In genomic region chr17:28779601-28780000, GRCh38 we compare ENCODE assay signal across 8 cellular contexts. TPM values are rescaled to one million over a fixed set of nuclear protein-coding genes. Genes with fewer than 3 reads are reported as not detected.
A peak's percentile ranks its signal among the peaks of the same experiment; 100 is the strongest.
DNase-seq lines count a peak whose midpoint lies in the region; ATAC-seq, FAIRE-seq and TF ChIP-seq lines count a peak whose summit lies in the region.
"Not testable (repeated sequence)": the region's sequence is repeated elsewhere in the genome, so short reads cannot be mapped to it uniquely, and the experiment has no call there.
"Had no signal": no experiment of that assay in that cellular context is flagged by ENCODE, and none has a peak within 500 bp of the region (broad histone marks: within the 10 kb centered on the region; RNA-seq: fewer than 3 reads in every experiment).

No MANE protein-coding gene starts in this region.

- 0 out of 2 replicates have a peak overlapping the region, but pooled peaks have one; percentile 46 for H3K27ac Mint-ChIP-seq in WTC11

- not testable (repeated sequence) for H3K9me3 Mint-ChIP-seq in WTC11

- not testable (repeated sequence) for TF ChIP-seq CTCF in A549 (IDR thresholded peaks at IDR 0.05); HEK293 (tag by site-specific recombination; IDR thresholded peaks at IDR 0.05); RWPE1 (conservative IDR thresholded peaks at IDR 0.05; ENCODE audit: low read depth); WTC11 (IDR thresholded peaks at IDR 0.05)

- not testable (repeated sequence) for TF ChIP-seq POLR2A in A549 (IDR thresholded peaks at IDR 0.05; ENCODE audit: low read length)

- CTCF ChIA-PET in A549 (lab: Yijun Ruan, JAX), result interaction anchor here (1.4 to 4.9 kb wide), 2 partner anchors 8 to 16 kb away, joined by 4 to 32 read pairs; no protein-coding TSS in a partner anchor
- CTCF ChIA-PET in HEK293 (lab: Yijun Ruan, JAX), result interaction anchor here (1.0 to 9.7 kb wide), 2 partner anchors 15 to 50 kb away, joined by 3 to 62 read pairs; no protein-coding TSS in a partner anchor
- CTCF ChIA-PET in RWPE1 (lab: Yijun Ruan, JAX), result not testable (repeated sequence)
- CTCF ChIA-PET in WTC11 (lab: Charles Lee), result interaction anchor here (2.7 kb wide), 1 partner anchor 16 kb away, joined by 13 read pairs; no protein-coding TSS in a partner anchor

- TF ChIP-seq RAD21 in A549 (conservative IDR thresholded peaks at IDR 0.05 in 1 of 2, IDR thresholded peaks at IDR 0.05 in 1 of 2), result not testable (repeated sequence)

- not testable (repeated sequence) for H3K27ac ChIP-seq in A549; HEK293 (ENCODE audit: extremely low read depth, low read depth, low read length)
- peak overlapping the region; percentile 47; the same call in 1 of the 2 replicates for H3K27ac ChIP-seq in RWPE1

- WGBS in A549 (ENCODE audit: missing lambda C conversion rate), result 96% methylated on average over 13 of the region's 13 CpGs

- not testable (repeated sequence) for H3K4me2 ChIP-seq in A549

- H3K4me3 Mint-ChIP-seq in WTC11, result not testable (repeated sequence)

- ATAC-seq in A549, WTC11, left lobe of liver: not testable (repeated sequence)

- not testable (repeated sequence) for H3K4me3 ChIP-seq in A549; HEK293 (ENCODE audit: low read depth, low read length)

- H3K9me3 ChIP-seq in A549; HEK293 (ENCODE audit: control insufficient read depth, insufficient read depth, low read depth, low read length): not testable (repeated sequence)

- H3K36me3 ChIP-seq in HEK293 (ENCODE audit: control insufficient read depth in 2 of 2, insufficient read depth in 1 of 2, low read length in 2 of 2), result peaks cover 7 to 12% of the 10 kb centered on the region in 2 experiments

- H3K4me1 ChIP-seq in A549; HEK293 (ENCODE audit: control insufficient read depth, insufficient read depth, low read length): not testable (repeated sequence)

- H3K27me3 Mint-ChIP-seq in WTC11 (ENCODE audit: low read depth), result not testable (repeated sequence)

- H3K4me1 Mint-ChIP-seq in WTC11, result peaks cover 25% of the 10 kb centered on the region

- peaks cover 19% of the 10 kb centered on the region for H3K36me3 Mint-ChIP-seq in WTC11

- not testable (repeated sequence) for FAIRE-seq in A549 (lab: Jason Lieb, UNC)

- POLR2A ChIA-PET in A549 (lab: Yijun Ruan, JAX); RWPE1 (lab: Yijun Ruan, JAX; ENCODE audit: low non-redundant PET); WTC11 (lab: Charles Lee): not testable (repeated sequence)
- POLR2A ChIA-PET in HEK293 (lab: Yijun Ruan, JAX), result interaction anchor here (0.7 kb wide), 1 partner anchor 62 kb away, joined by 3 read pairs; no protein-coding TSS in a partner anchor

- DNase-seq in A549 (ENCODE audit: low read depth in 1 of 2, low spot score in 1 of 2); RWPE1 (ENCODE audit: low spot score); WTC11 (ENCODE audit: low spot score): not testable (repeated sequence)
- DNase-seq in left lobe of liver (ENCODE audit: low spot score), result peak; percentile 35

- TF ChIP-seq EP300 in A549 (IDR thresholded peaks at IDR 0.05), result not testable (repeated sequence)

TF ChIP-seq in A549, 52 proteins besides CTCF, POLR2A, EP300 and RAD21:
- peak; percentile 96 for TF ChIP-seq ZC3H11A (IDR thresholded peaks at IDR 0.05)

TF ChIP-seq in HEK293, 187 proteins besides CTCF, POLR2A, EP300 and RAD21 (continues in another document):
- TF ChIP-seq ZBTB21 (tag by site-specific recombination; IDR thresholded peaks at IDR 0.05) (0 out of 2 replicates have a peak, but pooled peaks have one; percentile 34), ZNF791 (tag by site-specific recombination; IDR thresholded peaks at IDR 0.05) (peak; percentile 78)
- TF ChIP-seq, protein P1, sequence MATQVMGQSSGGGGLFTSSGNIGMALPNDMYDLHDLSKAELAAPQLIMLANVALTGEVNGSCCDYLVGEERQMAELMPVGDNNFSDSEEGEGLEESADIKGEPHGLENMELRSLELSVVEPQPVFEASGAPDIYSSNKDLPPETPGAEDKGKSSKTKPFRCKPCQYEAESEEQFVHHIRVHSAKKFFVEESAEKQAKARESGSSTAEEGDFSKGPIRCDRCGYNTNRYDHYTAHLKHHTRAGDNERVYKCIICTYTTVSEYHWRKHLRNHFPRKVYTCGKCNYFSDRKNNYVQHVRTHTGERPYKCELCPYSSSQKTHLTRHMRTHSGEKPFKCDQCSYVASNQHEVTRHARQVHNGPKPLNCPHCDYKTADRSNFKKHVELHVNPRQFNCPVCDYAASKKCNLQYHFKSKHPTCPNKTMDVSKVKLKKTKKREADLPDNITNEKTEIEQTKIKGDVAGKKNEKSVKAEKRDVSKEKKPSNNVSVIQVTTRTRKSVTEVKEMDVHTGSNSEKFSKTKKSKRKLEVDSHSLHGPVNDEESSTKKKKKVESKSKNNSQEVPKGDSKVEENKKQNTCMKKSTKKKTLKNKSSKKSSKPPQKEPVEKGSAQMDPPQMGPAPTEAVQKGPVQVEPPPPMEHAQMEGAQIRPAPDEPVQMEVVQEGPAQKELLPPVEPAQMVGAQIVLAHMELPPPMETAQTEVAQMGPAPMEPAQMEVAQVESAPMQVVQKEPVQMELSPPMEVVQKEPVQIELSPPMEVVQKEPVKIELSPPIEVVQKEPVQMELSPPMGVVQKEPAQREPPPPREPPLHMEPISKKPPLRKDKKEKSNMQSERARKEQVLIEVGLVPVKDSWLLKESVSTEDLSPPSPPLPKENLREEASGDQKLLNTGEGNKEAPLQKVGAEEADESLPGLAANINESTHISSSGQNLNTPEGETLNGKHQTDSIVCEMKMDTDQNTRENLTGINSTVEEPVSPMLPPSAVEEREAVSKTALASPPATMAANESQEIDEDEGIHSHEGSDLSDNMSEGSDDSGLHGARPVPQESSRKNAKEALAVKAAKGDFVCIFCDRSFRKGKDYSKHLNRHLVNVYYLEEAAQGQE (tag by site-specific recombination; IDR thresholded peaks at IDR 0.05), result 0 out of 2 replicates have a peak, but pooled peaks have one; percentile 50

RNA-seq across cellular contexts. Expression of gene TRAF4, which starts 35.8 kb away (rescaled TPM):
- polyA plus RNA-seq in A549 (2011; rRNA removed) (64.0 and 70.2 TPM in 2 replicates), A549 (2017; fragmentation: RNase III; extraction: RNeasy Plus Mini Kit Qiagen cat#74134 plus additional on column Dnase treatment) (65.0 to 68.2 TPM (median 66.0 TPM) in 3 replicates)
- polyA plus RNA-seq in A549 (2012; cell fraction: cytosol; rRNA removed), result 126 and 156 TPM in 2 replicates
- 492 and 652 TPM in 2 replicates for polyA plus RNA-seq in A549 (2012; cell fraction: nucleus; rRNA removed)
- 215 and 259 TPM in 2 replicates for polyA minus RNA-seq in A549 (2011; rRNA and poly(A)+ RNA removed)
- total RNA-seq in WTC11 (2021) (192 to 268 TPM (median 192 TPM) in 3 replicates), left lobe of liver (49.0 TPM)

RNA-seq across cellular contexts. Expression of gene NEK8, which starts 51.0 kb away (rescaled TPM):
- polyA plus RNA-seq in A549 (2011; rRNA removed) (5.1 and 7.7 TPM in 2 replicates), A549 (2017; fragmentation: RNase III; extraction: RNeasy Plus Mini Kit Qiagen cat#74134 plus additional on column Dnase treatment) (4.2 to 5.8 TPM (median 5.3 TPM) in 3 replicates)
- 7.1 and 7.7 TPM in 2 replicates for polyA plus RNA-seq in A549 (2012; cell fraction: cytosol; rRNA removed)
- polyA plus RNA-seq in A549 (2012; cell fraction: nucleus; rRNA removed), result 18.7 and 22.2 TPM in 2 replicates
- polyA minus RNA-seq in A549 (2011; rRNA and poly(A)+ RNA removed), result 11.4 and 16.4 TPM in 2 replicates
- total RNA-seq in WTC11 (2021) (17.9 to 25.0 TPM (median 18.6 TPM) in 3 replicates), left lobe of liver (3.2 TPM)

RNA-seq across cellular contexts. Expression of gene TLCD1, which starts 53.6 kb away (rescaled TPM):
- polyA plus RNA-seq in A549 (2011; rRNA removed) (83.3 and 86.7 TPM in 2 replicates), A549 (2017; fragmentation: RNase III; extraction: RNeasy Plus Mini Kit Qiagen cat#74134 plus additional on column Dnase treatment) (36.7 to 43.9 TPM (median 37.7 TPM) in 3 replicates)
- 102 and 124 TPM in 2 replicates for polyA plus RNA-seq in A549 (2012; cell fraction: cytosol; rRNA removed)
- polyA plus RNA-seq in A549 (2012; cell fraction: nucleus; rRNA removed), result 56.4 and 64.3 TPM in 2 replicates
- polyA minus RNA-seq in A549 (2011; rRNA and poly(A)+ RNA removed), result 55.9 and 70.3 TPM in 2 replicates
- total RNA-seq in WTC11 (2021) (36.0 to 41.2 TPM (median 36.5 TPM) in 3 replicates), left lobe of liver (4.8 TPM)
- polyA plus RNA-seq: CD14-positive monocyte; CD4-positive, CD25-positive, alpha-beta regulatory T cell; CD8-positive, alpha-beta memory T cell had no signal

RNA-seq across cellular contexts. Expression of gene RPL23A, which starts 59.8 kb away (rescaled TPM):
- polyA plus RNA-seq in A549 (2011; rRNA removed), result 2,521 and 2,887 TPM in 2 replicates
- polyA plus RNA-seq in A549 (2012; cell fraction: cytosol; rRNA removed), result 981 and 1,405 TPM in 2 replicates
- 284 and 498 TPM in 2 replicates for polyA plus RNA-seq in A549 (2012; cell fraction: nucleus; rRNA removed)
- 1,026 to 1,151 TPM (median 1,061 TPM) in 3 replicates for polyA plus RNA-seq in A549 (2017; fragmentation: RNase III; extraction: RNeasy Plus Mini Kit Qiagen cat#74134 plus additional on column Dnase treatment)
- 955 and 1,173 TPM in 2 replicates for polyA minus RNA-seq in A549 (2011; rRNA and poly(A)+ RNA removed)
- total RNA-seq in WTC11 (2021), result 1,832 to 2,055 TPM (median 2,048 TPM) in 3 replicates
- total RNA-seq in left lobe of liver, result 346 TPM
